Comparison of ENCODE assay signal across 6 cellular contexts in genomic region chr11:65118915-65119669, GRCh38. TPM values are rescaled to one million over a fixed set of nuclear protein-coding genes. Genes with fewer than 3 reads are reported as not detected.
DNase-seq lines count a peak whose midpoint lies in the region; ATAC-seq and TF ChIP-seq lines count a peak whose summit lies in the region.
"Not testable (repeated sequence)": the region's sequence is repeated elsewhere in the genome, so short reads cannot be mapped to it uniquely, and the experiment has no call there.

No MANE protein-coding gene starts in this region.

- not testable (repeated sequence) for ATAC-seq in GM23338

- peak overlapping the region; percentile 100 for H3K4me3 Mint-ChIP-seq in GM23338
- H3K4me3 Mint-ChIP-seq in activated naive CD8-positive, alpha-beta T cell: peak overlapping the region; percentile 100
- H3K4me3 Mint-ChIP-seq in nephron progenitor cell: not testable (repeated sequence)

- not testable (repeated sequence) for H2AFZ ChIP-seq in GM23338

- not testable (repeated sequence) for H3K4me2 ChIP-seq in GM23338

- peaks cover 38% of the 10 kb centered on the region for H3K27me3 Mint-ChIP-seq in GM23338 (ENCODE audit: insufficient read depth, low read depth, poor library complexity)
- H3K27me3 Mint-ChIP-seq in activated naive CD8-positive, alpha-beta T cell; nephron progenitor cell (ENCODE audit: low read depth, poor library complexity): not testable (repeated sequence)

- H3K36me3 ChIP-seq in GM23338 (ENCODE audit: insufficient read depth) (peaks cover 18% of the 10 kb centered on the region), esophagus squamous epithelium (peaks cover 5 to 53% (median 14%) of the 10 kb centered on the region in 3 donors), transverse colon (peaks cover 0 to 21% (median 5%) of the 10 kb centered on the region in 4 donors)

- H3K4me1 Mint-ChIP-seq in GM23338 (peaks cover 21% of the 10 kb centered on the region), nephron progenitor cell (peaks cover 43% of the 10 kb centered on the region)
- H3K4me1 Mint-ChIP-seq in activated naive CD8-positive, alpha-beta T cell (ENCODE audit: low read depth): peaks cover 63% of the 10 kb centered on the region

- TF ChIP-seq EP300 in transverse colon (IDR thresholded peaks at IDR 0.05; ENCODE audit: low read depth): not testable (repeated sequence)

- not testable (repeated sequence) for H3K27me3 ChIP-seq in GM23338 (ENCODE audit: insufficient read depth); esophagus squamous epithelium; transverse colon

- H3K36me3 Mint-ChIP-seq in GM23338 (ENCODE audit: low read depth): peaks cover 63% of the 10 kb centered on the region
- H3K36me3 Mint-ChIP-seq in activated naive CD8-positive, alpha-beta T cell: peaks cover 16% of the 10 kb centered on the region
- peaks cover 37% of the 10 kb centered on the region for H3K36me3 Mint-ChIP-seq in nephron progenitor cell (ENCODE audit: low read depth)

- not testable (repeated sequence) for H3K9me3 Mint-ChIP-seq in GM23338; activated naive CD8-positive, alpha-beta T cell (ENCODE audit: low read depth); nephron progenitor cell

- not testable (repeated sequence) for H3K4me3 ChIP-seq in GM23338, esophagus squamous epithelium, transverse colon

- not testable (repeated sequence) for H3K9me3 ChIP-seq in esophagus squamous epithelium, transverse colon

- DNase-seq in GM23338 (ENCODE audit: low spot score); esophagus squamous epithelium (lab: John Stamatoyannopoulos, UW); nephron progenitor cell; transverse colon: not testable (repeated sequence)

- peaks cover 11% of the 10 kb centered on the region for H3K4me1 ChIP-seq in GM23338 (ENCODE audit: insufficient read depth)
- peaks cover 24 to 75% (median 30%) of the 10 kb centered on the region in 3 donors for H3K4me1 ChIP-seq in esophagus squamous epithelium
- H3K4me1 ChIP-seq in transverse colon: peaks cover 23 to 47% (median 34%) of the 10 kb centered on the region in 4 donors

- WGBS in esophagus squamous epithelium, 2 donors: 85 to 87% methylated on average over 13 to 18 of the region's 18 CpGs
- whole genome bisulfite sequencing in transverse colon (ENCODE audit: low coverage in 1 of 2), 2 donors: 88 to 95% methylated on average over 4 to 18 of the region's 18 CpGs

- peaks cover 46% of the 10 kb centered on the region for H3K79me2 ChIP-seq in GM23338 (replicated peaks; ENCODE audit: insufficient read depth)

- H3K9me2 ChIP-seq in GM23338 (ENCODE audit: insufficient read depth): not testable (repeated sequence)

- intact Hi-C loops in esophagus squamous epithelium (cut with DNase I): not testable (repeated sequence)
- intact Hi-C loops in transverse colon (cut with DNase I; ENCODE audit: low total_unique reads): loop anchor here (5.0 kb wide), 1 partner anchor 92 kb away; the partner anchor contains the start of gene SNX15

- TF ChIP-seq POLR2A in esophagus squamous epithelium (IDR thresholded peaks at IDR 0.05); transverse colon (IDR thresholded peaks at IDR 0.05): not testable (repeated sequence)

- peaks cover 38% of the 10 kb centered on the region for H3F3A ChIP-seq in GM23338 (replicated peaks; ENCODE audit: low read depth)

- H3K27ac ChIP-seq in GM23338 (ENCODE audit: low read depth) (peak overlapping the region; percentile 56; the same call in 1 of the 2 replicates), VCaP (peak overlapping the region; percentile 100), esophagus squamous epithelium (peak overlapping the region in 3 of 4 donors; percentile 90 to 98 (median 98)), transverse colon (peak overlapping the region in 3 of 4 donors; percentile 58 to 76 (median 64))

- in situ Hi-C loops in transverse colon (cut with MboI; ENCODE audit: low pct_ligation_motif_present in 1 of 4, low pct_unique_long_range_greater_than_20kb in 1 of 4, low sequenced_read_pairs in 3 of 4): not testable (repeated sequence)

- peaks cover 13% of the 10 kb centered on the region for H4K20me1 ChIP-seq in GM23338 (replicated peaks; ENCODE audit: insufficient read depth)

- TF ChIP-seq CTCF in GM23338 (conservative IDR thresholded peaks at IDR 0.05; ENCODE audit: low read depth in 2 of 2); VCaP (conservative IDR thresholded peaks at IDR 0.05); esophagus squamous epithelium (IDR thresholded peaks at IDR 0.05); nephron progenitor cell (IDR thresholded peaks at IDR 0.05); transverse colon (IDR thresholded peaks at IDR 0.05): not testable (repeated sequence)

- H3K27ac Mint-ChIP-seq in GM23338 (peak overlapping the region; percentile 77; the same call in 1 of the 2 replicates), nephron progenitor cell (peak overlapping the region; percentile 68)
- H3K27ac Mint-ChIP-seq in activated naive CD8-positive, alpha-beta T cell: peak overlapping the region; percentile 87

RNA-seq across cellular contexts. Expression of gene ZNHIT2, which starts 1.6 kb away (rescaled TPM):
- 17.4 and 18.1 TPM in 2 replicates for total RNA-seq in GM23338 (2014; rRNA removed; shearing (Covaris generic))
- polyA plus RNA-seq in GM23338 (2016; fragmentation: Nextera tagmentation; extraction: Ambion mirVana): 17.7 and 18.3 TPM in 2 replicates
- total RNA-seq in esophagus squamous epithelium (10 to 100 TPM; 12.4 to 17.0 (median 16.5) TPM), transverse colon (10 to 100 TPM in 3 of 4 donors, 1 to 10 TPM in 1; 9.6 to 40.8 (median 12.2) TPM)

RNA-seq across cellular contexts. Expression of gene FAU, which starts 2.8 kb away (rescaled TPM):
- total RNA-seq in GM23338 (2014; rRNA removed; shearing (Covaris generic)): 262 and 329 TPM in 2 replicates
- polyA plus RNA-seq in GM23338 (2016; fragmentation: Nextera tagmentation; extraction: Ambion mirVana): 1,177 and 1,316 TPM in 2 replicates
- total RNA-seq in esophagus squamous epithelium: 100 to 1,000 TPM; 436 to 777 (median 528) TPM
- total RNA-seq in transverse colon: 100 to 1,000 TPM; 594 to 986 (median 662) TPM

RNA-seq across cellular contexts. Expression of gene MRPL49, which starts 3.0 kb away (rescaled TPM):
- 61.9 and 64.9 TPM in 2 replicates for total RNA-seq in GM23338 (2014; rRNA removed; shearing (Covaris generic))
- polyA plus RNA-seq in GM23338 (2016; fragmentation: Nextera tagmentation; extraction: Ambion mirVana): 27.7 and 28.4 TPM in 2 replicates
- total RNA-seq in esophagus squamous epithelium (10 to 100 TPM; 68.1 to 76.2 (median 72.0) TPM), transverse colon (100 to 1,000 TPM in 1 of 4 donors, 10 to 100 TPM in 3; 10.5 to 119 (median 60.9) TPM)

RNA-seq across cellular contexts. Expression of gene TM7SF2, which starts 7.4 kb away (rescaled TPM):
- total RNA-seq in GM23338 (2014; rRNA removed; shearing (Covaris generic)): 70.2 and 82.3 TPM in 2 replicates
- polyA plus RNA-seq in GM23338 (2016; fragmentation: Nextera tagmentation; extraction: Ambion mirVana): 43.5 and 48.7 TPM in 2 replicates
- total RNA-seq in esophagus squamous epithelium: 10 to 100 TPM; 36.4 to 96.5 (median 74.7) TPM
- 10 to 100 TPM; 29.4 to 59.5 (median 42.3) TPM for total RNA-seq in transverse colon

RNA-seq across cellular contexts. Expression of gene SYVN1, which starts 15.2 kb away (rescaled TPM):
- 28.3 and 28.7 TPM in 2 replicates for total RNA-seq in GM23338 (2014; rRNA removed; shearing (Covaris generic))
- polyA plus RNA-seq in GM23338 (2016; fragmentation: Nextera tagmentation; extraction: Ambion mirVana): 13.8 and 14.0 TPM in 2 replicates
- total RNA-seq in esophagus squamous epithelium: 10 to 100 TPM; 20.4 to 39.3 (median 26.9) TPM
- total RNA-seq in transverse colon: 10 to 100 TPM; 20.5 to 72.6 (median 51.9) TPM
